In the genomic region with DNA sequence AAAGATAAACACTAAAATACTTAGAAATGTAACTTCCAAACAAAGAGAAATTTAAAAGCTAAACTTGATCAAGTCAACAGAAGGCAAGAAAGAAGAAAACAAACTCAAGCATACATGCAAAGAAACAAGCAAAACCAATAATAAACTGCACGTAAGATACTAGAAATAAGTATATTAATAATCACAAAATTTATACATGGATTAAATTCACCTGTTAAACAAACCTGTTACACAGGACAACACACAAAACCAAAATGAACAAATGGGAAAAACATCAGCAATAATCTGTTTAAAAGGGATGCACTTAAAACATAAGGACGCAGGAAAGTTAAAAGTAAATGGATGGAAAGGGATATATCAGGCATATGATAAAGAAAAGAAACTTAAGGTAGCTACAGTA, we compare ENCODE assay signal across 20 cellular contexts.
A peak's percentile ranks its signal among the peaks of the same experiment; 100 is the strongest.
DNase-seq lines count a peak whose midpoint lies in the region; ATAC-seq, FAIRE-seq and TF ChIP-seq lines count a peak whose summit lies in the region.
"Had no signal": no experiment of that assay in that cellular context is flagged by ENCODE, and none has a peak within 500 bp of the region (broad histone marks: within the 10 kb centered on the region; RNA-seq: fewer than 3 reads in every experiment).

No MANE protein-coding gene starts in this region.

- no peak for DNase-seq in D721Med (ENCODE audit: insufficient read length, low spot score)
- no peak for DNase-seq in GM19239 (ENCODE audit: insufficient read length, low spot score)
- no peak for DNase-seq in stimulated activated naive CD8-positive, alpha-beta T cell treated with anti-CD3 and anti-CD28 coated beads, Interleukin-15, Interleukin-2, amounts not matched to agents 100 U/mL and 50 U/mL, for 24 hours
- DNase-seq: AML-193; Caco-2; Calu3; CD4-positive, alpha-beta T cell; CD8-positive, alpha-beta T cell; DMS 273 treated with DMSO at 0.1 percent for 48 hours; DMS153; DMS53; DMS79; DND-41; EL; GF-D8 had no signal

- no peak for TF ChIP-seq CTCF in D721Med (IDR thresholded peaks at IDR 0.05; ENCODE audit: insufficient read depth, missing control alignments)

- ATAC-seq in stimulated activated naive CD8-positive, alpha-beta T cell treated with anti-CD3 and anti-CD28 coated beads, Interleukin-15, Interleukin-2, amounts not matched to agents 100 U/mL and 50 U/mL, for 24 hours: no peak
- no peak for ATAC-seq in HG02623 (IDR thresholded peaks at IDR 0.05; ENCODE audit: unreplicated experiment)
- ATAC-seq in HG03442 (IDR thresholded peaks at IDR 0.05; ENCODE audit: unreplicated experiment): no peak
- ATAC-seq: A549; CD8-positive, alpha-beta T cell had no signal

- FAIRE-seq in D721Med (lab: Jason Lieb, UNC) (peak; percentile 64), GM19239 (lab: Jason Lieb, UNC) (peak; percentile 42), islet of Langerhans (lab: Jason Lieb, UNC) (peak; percentile 92)
- FAIRE-seq: A549, GM12891 had no signal
